Comparison of ENCODE assay signal across 6 cellular contexts in the genomic region with DNA sequence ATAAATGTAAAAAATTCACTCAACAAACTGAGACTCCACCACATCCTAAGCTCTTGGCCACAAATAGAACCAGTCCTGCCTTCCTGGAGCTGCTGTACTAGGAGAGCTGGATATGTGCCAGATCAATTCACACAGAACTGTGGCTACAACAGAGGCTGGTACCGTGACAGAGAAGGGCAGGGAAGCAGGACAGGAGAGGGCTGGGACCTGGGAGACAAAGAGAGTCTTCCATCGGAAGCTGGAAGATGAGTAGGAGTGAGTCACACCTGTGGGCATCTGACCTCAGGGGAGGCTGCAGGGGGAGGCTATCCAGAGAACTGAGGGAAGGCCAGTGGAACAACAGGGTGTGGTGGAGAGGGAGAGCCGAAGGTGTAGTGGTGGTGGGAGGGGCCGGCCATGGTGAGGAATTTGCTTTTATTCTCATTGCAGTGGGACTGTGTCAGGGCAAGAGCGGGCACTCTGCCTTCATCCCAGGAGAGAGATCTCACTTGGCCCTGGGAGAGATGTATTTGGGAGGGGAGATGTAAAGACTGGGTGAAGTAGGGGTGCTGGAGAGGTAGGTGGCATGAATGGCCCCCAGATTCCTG. TPM values are rescaled to one million over a fixed set of nuclear protein-coding genes. Genes with fewer than 3 reads are reported as not detected.
A peak's percentile ranks its signal among the peaks of the same experiment; 100 is the strongest.
DNase-seq lines count a peak whose midpoint lies in the region; ATAC-seq and TF ChIP-seq lines count a peak whose summit lies in the region.

No MANE protein-coding gene starts in this region.

- H3K36me3 Mint-ChIP-seq in osteocyte (ENCODE audit: unreplicated experiment) = peaks cover 3% of the 10 kb centered on the region

- no peaks in the 10 kb centered on the region for H3K27me3 Mint-ChIP-seq in osteocyte (ENCODE audit: unreplicated experiment)

- peaks cover 63% of the 10 kb centered on the region for H3K4me1 ChIP-seq in mammary epithelial cell (ENCODE audit: insufficient read depth, low read length)

- intact Hi-C loops in mammary epithelial cell (cut with micrococcal nuclease) = no loop called here

- CTCF ChIA-PET in mammary epithelial cell (lab: Charles Lee; ENCODE audit: low non-redundant PET) = interaction anchor here (0.6 kb wide), 1 partner anchor 206 kb away, joined by 3 read pairs; a partner anchor contains a TSS

- in situ Hi-C loops in mammary epithelial cell (cut with MboI; ENCODE audit: low sequenced_read_pairs in 2 of 2) = no loop called here

- TF ChIP-seq CTCF in mammary epithelial cell (conservative IDR thresholded peaks at IDR 0.05 in 1 of 2, IDR thresholded peaks at IDR 0.05 in 1 of 2; ENCODE audit: extremely low read depth in 1 of 2, insufficient read depth in 1 of 2, low read depth in 1 of 2, low read length in 2 of 2) = no peak
- TF ChIP-seq CTCF in osteocyte (IDR thresholded peaks at IDR 0.05) = no peak

- peak; percentile 18 to 33 for DNase-seq in NCI-H2081 (lab: John Stamatoyannopoulos, UW)
- DNase-seq in NCI-H2081 treated with DMSO at 0.1 percent for 48 hours (lab: John Stamatoyannopoulos, UW) = no peak
- peak; percentile 92 for DNase-seq in mammary epithelial cell
- no peak for DNase-seq in osteocyte (ENCODE audit: extremely low spot score, unreplicated experiment)
- DNase-seq in T-helper 1 cell = no peak

- peak overlapping the region; percentile 9 for H3K9ac ChIP-seq in mammary epithelial cell (ENCODE audit: insufficient read depth, low read length)

- no peaks in the 10 kb centered on the region for H4K20me1 ChIP-seq in mammary epithelial cell (ENCODE audit: insufficient read depth, low read length)

- BruUV-seq in mammary epithelial cell (replicated peaks; lab: Mats Ljungman, UMichigan) = no TSS peak

- no peak for ATAC-seq in GM18519 (IDR thresholded peaks at IDR 0.05; ENCODE audit: low FRiP score, unreplicated experiment)

- no peaks in the 10 kb centered on the region for H3K27me3 ChIP-seq in mammary epithelial cell (ENCODE audit: insufficient read depth, low read length)

- peak overlapping the region; percentile 77 for H3K4me2 ChIP-seq in mammary epithelial cell (ENCODE audit: insufficient read depth, low read depth, low read length)

- peak overlapping the region; percentile 5 for H3K4me3 Mint-ChIP-seq in osteocyte (ENCODE audit: unreplicated experiment)

- peaks cover 13% of the 10 kb centered on the region for H3K79me2 ChIP-seq in mammary epithelial cell (ENCODE audit: insufficient read depth, low read length)

- dilution Hi-C loops in mammary epithelial cell (cut with HindIII; ENCODE audit: low sequenced_read_pairs) = no loop called here

- H3K4me1 Mint-ChIP-seq in osteocyte (ENCODE audit: unreplicated experiment) = peaks cover 61% of the 10 kb centered on the region

- peak overlapping the region; percentile 56 for H3K27ac ChIP-seq in mammary epithelial cell (ENCODE audit: insufficient read depth, low read depth, low read length)

- peak overlapping the region; percentile 77 for H2AFZ ChIP-seq in mammary epithelial cell (ENCODE audit: low read depth, low read length)

- H3K4me3 ChIP-seq in mammary epithelial cell (replicated peaks in 1 of 3; ENCODE audit: insufficient read depth in 1 of 3, low read depth in 2 of 3, low read length in 3 of 3) = peak overlapping the region in 1 of 3 experiments; percentile 5

- no peaks in the 10 kb centered on the region for H3K9me3 ChIP-seq in mammary epithelial cell (replicated peaks; ENCODE audit: insufficient read depth, low read length)

- no peaks in the 10 kb centered on the region for H3K9me3 Mint-ChIP-seq in osteocyte (ENCODE audit: unreplicated experiment)

- H3K27ac Mint-ChIP-seq in osteocyte (ENCODE audit: unreplicated experiment) = peak overlapping the region; percentile 94

- H3K36me3 ChIP-seq in mammary epithelial cell (ENCODE audit: insufficient read depth, low read length) = no peaks in the 10 kb centered on the region

- 0% methylated on average over 5 of the region's 5 CpGs for WGBS in mammary epithelial cell (ENCODE audit: low coverage, missing lambda C conversion rate)

RNA-seq across cellular contexts. Expression of a gene that starts 1.9 kb away (rescaled TPM):
- total RNA-seq in mammary epithelial cell (10 to 100 TPM; 21.0 to 42.5 TPM), osteocyte (219 and 256 TPM in 2 replicates)
- polyA plus RNA-seq in mammary epithelial cell = 46.5 TPM
- polyA minus RNA-seq in mammary epithelial cell = 38.3 TPM

RNA-seq across cellular contexts. Expression of a gene that starts 10.2 kb away (rescaled TPM):
- total RNA-seq in mammary epithelial cell (10 to 100 TPM; 35.2 to 52.8 TPM), osteocyte (31.3 and 32.7 TPM in 2 replicates)
- 60.2 TPM for polyA plus RNA-seq in mammary epithelial cell
- 6.7 TPM for polyA minus RNA-seq in mammary epithelial cell

RNA-seq across cellular contexts. Expression of a gene that starts 12.3 kb away (rescaled TPM):
- total RNA-seq in mammary epithelial cell (10 to 100 TPM; 21.2 to 35.1 TPM), osteocyte (84.2 and 92.1 TPM in 2 replicates)
- polyA plus RNA-seq in mammary epithelial cell = 26.0 TPM
- 27.4 TPM for polyA minus RNA-seq in mammary epithelial cell

RNA-seq across cellular contexts. Expression of a gene that starts 15.8 kb away (rescaled TPM):
- total RNA-seq in mammary epithelial cell (10 to 100 TPM; 17.5 to 47.5 TPM), osteocyte (39.7 and 42.6 TPM in 2 replicates)
- polyA plus RNA-seq in mammary epithelial cell = 17.7 TPM
- polyA minus RNA-seq in mammary epithelial cell = 14.2 TPM

RNA-seq across cellular contexts. Expression of a gene that starts 35.2 kb away (rescaled TPM):
- 10 to 100 TPM; 66.0 to 75.0 TPM for total RNA-seq in mammary epithelial cell
- 64.8 TPM for polyA plus RNA-seq in mammary epithelial cell
- polyA minus RNA-seq in mammary epithelial cell = 45.1 TPM
- total RNA-seq in osteocyte = 103 and 104 TPM in 2 replicates

Comparison
In these comparisons a context has a peak if more than half of its experiments do, and no peak if none do; other contexts are left out.
1. DNase-seq: peak in NCI-H2081 (2 of 2) and mammary epithelial cell (single experiment); none in NCI-H2081 treated with DMSO at 0.1 percent for 48 hours (single experiment), osteocyte (single experiment) and T-helper 1 cell (0 of 5).